16 cellular contexts compared by ENCODE assay signal in genomic region chr16:27547851-27548250, GRCh38. TPM values are rescaled to one million over a fixed set of nuclear protein-coding genes. Genes with fewer than 3 reads are reported as not detected.
DNase-seq lines count a peak whose midpoint lies in the region; ATAC-seq, FAIRE-seq and TF ChIP-seq lines count a peak whose summit lies in the region.
"Had no signal": no experiment of that assay in that cellular context is flagged by ENCODE, and none has a peak within 500 bp of the region (broad histone marks: within the 10 kb centered on the region; RNA-seq: fewer than 3 reads in every experiment).

No MANE protein-coding gene starts in this region.

- TF ChIP-seq CTCF in DND-41 (IDR thresholded peaks at IDR 0.05; ENCODE audit: borderline replicate concordance, extremely low read depth, low read length, poor library complexity, severe bottlenecking) (no peak), PC-9 (conservative IDR thresholded peaks at IDR 0.05) (no peak), esophagus squamous epithelium (IDR thresholded peaks at IDR 0.05) (no peak), psoas muscle (IDR thresholded peaks at IDR 0.05) (no peak), D721Med (IDR thresholded peaks at IDR 0.05; ENCODE audit: insufficient read depth, missing control alignments) (no peak)

- H3K4me3 ChIP-seq in DND-41 (ENCODE audit: low read depth in 1 of 2, low read length in 2 of 2) (peak overlapping the region in 1 of 2 experiments; percentile 100; a peak in 1 of 4 replicates), PC-9 (peak overlapping the region; percentile 98; the same call in 1 of the 2 replicates), esophagus squamous epithelium (peak overlapping the region in 3 of 4 donors; percentile 90 to 97 (median 94)), psoas muscle (peak overlapping the region; percentile 93)

- H2AFZ ChIP-seq in DND-41 (ENCODE audit: low read depth, low read length) (no peak overlapping the region), PC-9 (no peak overlapping the region)

- no TSS peak for BruUV-seq in PC-9 (replicated peaks; lab: Mats Ljungman, UMichigan)

- CTCF ChIA-PET in PC-9 (lab: Charles Lee): no interaction called here

- H3K4me2 ChIP-seq in DND-41 (ENCODE audit: insufficient read depth, low read length) (peak overlapping the region; percentile 99; the same call in 1 of the 2 replicates), PC-9 (peak overlapping the region; percentile 99)

- H3K27me3 ChIP-seq in DND-41 (ENCODE audit: insufficient read depth, low read length, poor library complexity) (no peaks in the 10 kb centered on the region), PC-9 (ENCODE audit: insufficient read depth, low read depth) (no peaks in the 10 kb centered on the region), esophagus squamous epithelium (no peaks in the 10 kb centered on the region), psoas muscle (ENCODE audit: insufficient read depth in 3 of 3, low read length in 2 of 3) (no peaks in the 10 kb centered on the region)
- H3K27me3 ChIP-seq: ascending aorta had no signal

- peaks cover 42% of the 10 kb centered on the region for H3K36me3 ChIP-seq in DND-41 (ENCODE audit: insufficient read depth, low read length)
- H3K36me3 ChIP-seq in PC-9 (ENCODE audit: low read depth): 0 out of 2 replicates have a peak, but pooled peaks cover 14% of the 10 kb centered on the region
- peaks cover 21 to 30% (median 22%) of the 10 kb centered on the region in 3 donors for H3K36me3 ChIP-seq in esophagus squamous epithelium
- H3K36me3 ChIP-seq in psoas muscle (ENCODE audit: insufficient read depth in 1 of 2, low read depth in 1 of 2): peaks cover 5 to 34% of the 10 kb centered on the region in 2 donors

- ATAC-seq in DND-41 (ENCODE audit: insufficient read depth, low read depth) (no peak), psoas muscle (no peak), GM18870 (IDR thresholded peaks at IDR 0.05; ENCODE audit: unreplicated experiment) (no peak)
- ATAC-seq: Panc1, WTC11 had no signal

- peaks cover 35% of the 10 kb centered on the region for H3K4me1 ChIP-seq in DND-41 (ENCODE audit: insufficient read depth, low read length)
- H3K4me1 ChIP-seq in PC-9 (replicated peaks; ENCODE audit: insufficient read depth): peaks cover 29% of the 10 kb centered on the region
- H3K4me1 ChIP-seq in esophagus squamous epithelium: peaks cover 20 to 62% (median 39%) of the 10 kb centered on the region in 3 donors
- peaks cover 34% of the 10 kb centered on the region for H3K4me1 ChIP-seq in psoas muscle

- H3K9me2 ChIP-seq in PC-9 (ENCODE audit: insufficient read depth): no peaks in the 10 kb centered on the region

- H3K9ac ChIP-seq in DND-41 (ENCODE audit: low read depth, low read length): no peak overlapping the region

- H3K9me3 ChIP-seq in DND-41 (ENCODE audit: insufficient read depth, low read length, severe bottlenecking) (no peaks in the 10 kb centered on the region), PC-9 (ENCODE audit: insufficient read depth, low read depth) (no peaks in the 10 kb centered on the region), esophagus squamous epithelium (no peaks in the 10 kb centered on the region), psoas muscle (no peaks in the 10 kb centered on the region)
- H3K9me3 ChIP-seq: ascending aorta had no signal

- TF ChIP-seq POLR2A in esophagus squamous epithelium (IDR thresholded peaks at IDR 0.05): no peak

- H3K27ac ChIP-seq in DND-41 (ENCODE audit: low read length) (no peak overlapping the region), PC-9 (no peak overlapping the region), esophagus squamous epithelium (peak overlapping the region; percentile 69 to 94 (median 90)), psoas muscle (peak overlapping the region; percentile 87)
- H3K27ac ChIP-seq: ascending aorta had no signal

- H3K79me2 ChIP-seq in DND-41 (ENCODE audit: insufficient read depth, low read length): peaks cover 43% of the 10 kb centered on the region
- H3K79me2 ChIP-seq in PC-9 (ENCODE audit: low read depth): peaks cover 58% of the 10 kb centered on the region

- no peak for FAIRE-seq in D721Med (lab: Jason Lieb, UNC)

- 75 to 89% methylated on average over 2 of the region's 2 CpGs for WGBS in esophagus squamous epithelium, 2 donors
- 91 to 95% (median 94%) methylated on average over 2 of the region's 2 CpGs for WGBS in psoas muscle, 3 donors

- no peaks in the 10 kb centered on the region for H3F3A ChIP-seq in PC-9 (ENCODE audit: insufficient read depth, low read depth)

- H4K20me1 ChIP-seq in DND-41 (ENCODE audit: insufficient read depth, low read length): peaks cover 19% of the 10 kb centered on the region
- H4K20me1 ChIP-seq in PC-9 (ENCODE audit: insufficient read depth): peaks cover 38% of the 10 kb centered on the region

- POLR2A ChIA-PET in PC-9 (lab: Charles Lee; ENCODE audit: unreplicated experiment): no interaction called here

- intact Hi-C loops in PC-9 (cut with micrococcal nuclease; ENCODE audit: unreplicated experiment): no loop called here
- intact Hi-C loops in esophagus squamous epithelium (cut with DNase I): no loop called here
- intact Hi-C loops in psoas muscle (cut with DNase I): no loop called here

- DNase-seq in DND-41: no peak
- DNase-seq in PC-9: no peak
- no peak for DNase-seq in esophagus squamous epithelium (lab: John Stamatoyannopoulos, UW)
- no peak for DNase-seq in psoas muscle
- no peak for DNase-seq in D721Med (ENCODE audit: insufficient read length, low spot score)
- no peak for DNase-seq in AML-193 (lab: John Stamatoyannopoulos, UW)
- no peak for DNase-seq in NOMO-1 treated with dmso at 0.1 percent for 144 hours (lab: John Stamatoyannopoulos, UW; ENCODE audit: unreplicated experiment)
- DNase-seq: activated CD8-positive, alpha-beta memory T cell treated with anti-CD3 and anti-CD28 coated beads for 24 hours; activated gamma-delta T cell; C1 segment of cervical spinal cord; DMS79 treated with DMSO at 0.1 percent for 48 hours; NCI-H1930 had no signal

RNA-seq across cellular contexts. Expression of gene GTF3C1, which starts 1.9 kb away (rescaled TPM):
- total RNA-seq in PC-9 (2021): 118 and 142 TPM in 2 replicates
- total RNA-seq in esophagus squamous epithelium: 100 to 1,000 TPM in 1 of 4 donors, 10 to 100 TPM in 3; 76.5 to 171 (median 84.9) TPM
- total RNA-seq in psoas muscle: 10 to 100 TPM; 35.2 to 95.5 (median 55.5) TPM
- polyA plus RNA-seq in psoas muscle: 10 to 100 TPM; 37.6 to 57.9 (median 47.4) TPM

RNA-seq across cellular contexts. Expression of gene KATNIP, which starts 2.1 kb away (rescaled TPM):
- 60.9 and 64.8 TPM in 2 replicates for total RNA-seq in PC-9 (2021)
- total RNA-seq in esophagus squamous epithelium: 10 to 100 TPM; 17.5 to 32.2 (median 25.5) TPM
- total RNA-seq in psoas muscle: 1 to 10 TPM; 4.5 to 8.7 (median 6.4) TPM
- polyA plus RNA-seq in psoas muscle: 1 to 10 TPM; 4.7 to 9.6 (median 5.3) TPM

Comparison
In these comparisons a context has a peak if more than half of its experiments do, and no peak if none do; other contexts are left out.
1. H3K27ac ChIP-seq: peak in esophagus squamous epithelium (4 of 4) and psoas muscle (single experiment); none in DND-41 (single experiment) and PC-9 (single experiment).